ENCODE assay signal across 8 cellular contexts in the genomic region with DNA sequence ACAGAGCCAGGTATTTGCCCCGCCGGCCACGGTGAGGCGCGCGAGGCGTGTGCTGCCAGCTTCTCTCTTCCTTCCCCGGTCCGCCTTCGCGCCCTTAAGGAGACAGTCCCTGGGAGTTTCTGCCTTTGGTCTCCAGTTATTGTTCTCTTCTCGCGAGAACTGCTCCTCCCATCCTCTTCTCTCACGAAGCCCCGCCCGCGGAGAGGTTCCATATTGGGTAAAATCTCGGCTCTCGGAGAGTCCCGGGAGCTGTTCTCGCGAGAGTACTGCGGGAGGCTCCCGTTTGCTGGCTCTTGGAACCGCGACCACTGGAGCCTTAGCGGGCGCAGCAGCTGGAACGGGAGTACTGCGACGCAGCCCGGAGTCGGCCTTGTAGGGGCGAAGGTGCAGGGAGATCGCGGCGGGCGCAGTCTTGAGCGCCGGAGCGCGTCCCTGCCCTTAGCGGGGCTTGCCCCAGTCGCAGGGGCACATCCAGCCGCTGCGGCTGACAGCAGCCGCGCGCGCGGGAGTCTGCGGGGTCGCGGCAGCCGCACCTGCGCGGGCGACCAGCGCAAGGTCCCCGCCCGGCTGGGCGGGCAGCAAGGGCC. TPM values are rescaled to one million over a fixed set of nuclear protein-coding genes. Genes with fewer than 3 reads are reported as not detected.
DNase-seq lines count a peak whose midpoint lies in the region; ATAC-seq and TF ChIP-seq lines count a peak whose summit lies in the region.

Gene MAPK14 (plus strand): TSS at position 308 of the 587 bp plus-strand sequence. CDS start 350 bp downstream, outside the sequence.

- H3K36me3 Mint-ChIP-seq in Calu3 (ENCODE audit: insufficient read depth, unreplicated experiment): peaks cover 34% of the 10 kb centered on the region
- H3K36me3 Mint-ChIP-seq in effector memory CD8-positive, alpha-beta T cell (ENCODE audit: insufficient read depth): peaks cover 16% of the 10 kb centered on the region
- no peaks in the 10 kb centered on the region for H3K36me3 Mint-ChIP-seq in memory B cell

- H3K27ac Mint-ChIP-seq in Calu3 (ENCODE audit: unreplicated experiment) (peak within 1 kb of the TSS; percentile 86), memory B cell (peak within 1 kb of the TSS; percentile 69)
- peak within 1 kb of the TSS; percentile 84 to 95 for H3K27ac Mint-ChIP-seq in effector memory CD8-positive, alpha-beta T cell

- DNase-seq in Calu3: peak; percentile 99
- peak; percentile 57 to 100 (median 100) for DNase-seq in HUDEP-2 (lab: John Stamatoyannopoulos, UW; ENCODE audit: unreplicated experiment in 76 of 76)
- DNase-seq in NOMO-1 treated with dmso at 0.1 percent for 144 hours (lab: John Stamatoyannopoulos, UW; ENCODE audit: unreplicated experiment): peak; percentile 98
- peak; percentile 93 to 95 (median 93) for DNase-seq in activated CD8-positive, alpha-beta memory T cell treated with anti-CD3 and anti-CD28 coated beads for 48 hours (ENCODE audit: low read depth in 2 of 3, low spot score in 2 of 3)
- DNase-seq in effector memory CD8-positive, alpha-beta T cell: peak; percentile 97 to 99 (median 97)
- DNase-seq in memory B cell (ENCODE audit: low spot score in 2 of 2): peak; percentile 95 to 97
- DNase-seq in stimulated activated CD8-positive, alpha-beta memory T cell treated with anti-CD3 and anti-CD28 coated beads, Interleukin-12 subunit alpha, Interleukin-12 subunit beta, amount 100 ng/mL, for 24 hours (ENCODE audit: extremely low read depth): peak; percentile 89

- H3K27me3 Mint-ChIP-seq in Calu3 (ENCODE audit: unreplicated experiment): no peaks in the 10 kb centered on the region
- H3K27me3 Mint-ChIP-seq in effector memory CD8-positive, alpha-beta T cell: peaks cover 18 to 26% of the 10 kb centered on the region in 2 donors
- peaks cover 13% of the 10 kb centered on the region for H3K27me3 Mint-ChIP-seq in memory B cell

- no TSS peak for BruUV-seq in Calu3 (replicated peaks; lab: Mats Ljungman, UMichigan)

- H3K4me1 Mint-ChIP-seq in Calu3 (ENCODE audit: low read depth, unreplicated experiment) (peaks cover 16% of the 10 kb centered on the region), memory B cell (peaks cover 27% of the 10 kb centered on the region)
- peaks cover 27 to 31% of the 10 kb centered on the region in 2 donors for H3K4me1 Mint-ChIP-seq in effector memory CD8-positive, alpha-beta T cell (ENCODE audit: low read depth in 2 of 2)

- intact Hi-C loops in Calu3 (cut with micrococcal nuclease; ENCODE audit: unreplicated experiment): loop anchor here (1.0 to 5.0 kb wide), 4 partner anchors 40 to 170 kb away; partner anchors contain the start of genes BRPF3 and SRPK1

- H3K4me3 Mint-ChIP-seq in Calu3 (ENCODE audit: low read depth, unreplicated experiment) (peak within 1 kb of the TSS; percentile 83), memory B cell (peak within 1 kb of the TSS; percentile 94)
- H3K4me3 Mint-ChIP-seq in effector memory CD8-positive, alpha-beta T cell: peak within 1 kb of the TSS; percentile 85 to 93

- peak; percentile 84 for TF ChIP-seq CTCF in Calu3 (IDR thresholded peaks at IDR 0.05; ENCODE audit: unreplicated experiment)

- CTCF ChIA-PET in Calu3 (lab: Charles Lee): interaction anchor here (0.6 to 5.4 kb wide), 10 partner anchors 46 to 278 kb away, joined by 3 to 33 read pairs (median 6); no protein-coding TSS in a partner anchor

- ATAC-seq in GM21381 (IDR thresholded peaks at IDR 0.05; ENCODE audit: unreplicated experiment): peak; percentile 90
- peak; percentile 86 for ATAC-seq in effector memory CD8-positive, alpha-beta T cell (replicated peaks)
- peak; percentile 88 for ATAC-seq in memory B cell (ENCODE audit: low read depth)

- no peaks in the 10 kb centered on the region for H3K9me3 Mint-ChIP-seq in Calu3 (ENCODE audit: low read depth, unreplicated experiment)
- H3K9me3 Mint-ChIP-seq in effector memory CD8-positive, alpha-beta T cell: no peaks in the 10 kb centered on the region
- H3K9me3 Mint-ChIP-seq in memory B cell: no peaks in the 10 kb centered on the region

RNA-seq across cellular contexts. Expression of gene MAPK14, which starts in this region (rescaled TPM):
- 59.5 and 60.9 TPM in 2 replicates for total RNA-seq in Calu3 (2022)

Comparison
In these comparisons a context has a peak if more than half of its experiments do, and no peak if none do; other contexts are left out.
1. Peak in every context shown above with its lines: DNase-seq and ATAC-seq.